13 cellular contexts compared by ENCODE assay signal in the genomic region with DNA sequence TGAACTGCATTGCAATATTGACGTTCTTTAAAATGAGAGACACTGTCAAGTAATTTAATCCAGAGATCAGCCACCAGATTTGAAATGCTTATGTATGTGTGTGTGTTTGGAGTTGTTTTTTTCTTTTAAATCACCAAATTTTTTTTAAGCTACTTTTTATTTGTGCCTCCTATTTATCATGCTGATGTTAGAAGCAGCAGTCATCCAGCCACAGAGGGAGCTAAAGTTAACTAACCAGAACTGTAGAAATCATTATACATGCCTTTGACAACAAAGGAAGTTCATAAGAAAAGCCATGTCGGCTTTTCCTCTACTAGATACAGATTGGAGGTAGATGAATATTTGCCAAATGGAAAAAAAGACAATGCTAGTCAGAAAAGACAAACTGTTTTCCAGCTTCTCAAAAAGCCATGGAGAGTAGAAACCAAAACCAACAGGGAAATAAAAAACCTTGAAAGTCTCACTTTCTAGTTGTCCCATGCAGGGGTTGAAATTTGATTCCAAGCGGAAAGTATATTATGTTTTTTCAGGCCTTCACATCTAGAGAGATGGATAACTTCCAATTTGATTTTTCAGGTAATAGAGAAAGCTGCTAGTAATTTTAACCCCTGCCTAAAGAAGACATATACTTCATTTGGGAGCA. TPM values are rescaled to one million over a fixed set of nuclear protein-coding genes. Genes with fewer than 3 reads are reported as not detected.
DNase-seq lines count a peak whose midpoint lies in the region; ATAC-seq, FAIRE-seq and TF ChIP-seq lines count a peak whose summit lies in the region.
"Had no signal": no experiment of that assay in that cellular context is flagged by ENCODE, and none has a peak within 500 bp of the region (broad histone marks: within the 10 kb centered on the region; RNA-seq: fewer than 3 reads in every experiment).

No MANE protein-coding gene starts in this region.

- H2AFZ ChIP-seq in GM23248 (no peak overlapping the region), keratinocyte (ENCODE audit: control insufficient read depth, low read length) (no peak overlapping the region)

- H4K20me1 ChIP-seq in GM23248 (ENCODE audit: insufficient read depth) (peaks cover 18% of the 10 kb centered on the region; the same call in 1 of the 2 replicates), keratinocyte (ENCODE audit: control insufficient read depth, extremely low read depth, insufficient read depth, low read length) (no peaks in the 10 kb centered on the region)

- no peak for ATAC-seq in CD4-positive, alpha-beta T cell (ENCODE audit: poor library complexity)
- no peak for ATAC-seq in GM18520 (IDR thresholded peaks at IDR 0.05; ENCODE audit: unreplicated experiment)
- ATAC-seq: stimulated activated memory B cell treated with anti-CD40 and anti-IgM and Interleukin-4, amounts not matched to agents 10 μg/mL and 1 μg/mL and 100 μg/mL, for 72 hours had no signal

- H3K4me1 Mint-ChIP-seq in CD4-positive, alpha-beta T cell (ENCODE audit: low read depth): peaks cover 72% of the 10 kb centered on the region

- FAIRE-seq in keratinocyte (lab: Jason Lieb, UNC): no peak
- no peak for FAIRE-seq in small intestine (lab: Jason Lieb, UNC)
- FAIRE-seq: bronchial epithelial cell had no signal

- no peaks in the 10 kb centered on the region; the same call in 1 of the 2 replicates for H3K9me2 ChIP-seq in GM23248 (ENCODE audit: insufficient read depth)

- H3K4me1 ChIP-seq in GM23248 (ENCODE audit: insufficient read depth) (peaks cover 44% of the 10 kb centered on the region), keratinocyte (ENCODE audit: control insufficient read depth, extremely low read depth, insufficient read depth, low read length) (peaks cover 9% of the 10 kb centered on the region), small intestine (ENCODE audit: control insufficient read depth in 2 of 2, insufficient read depth in 1 of 2, low read depth in 1 of 2, low read length in 1 of 2) (peaks cover 0 to 6% of the 10 kb centered on the region in 2 donors)

- no peak for TF ChIP-seq CTCF in CD4-positive, alpha-beta T cell (IDR thresholded peaks at IDR 0.05)
- TF ChIP-seq CTCF in keratinocyte (optimal IDR thresholded peaks at IDR 0.05 in 1 of 3, IDR thresholded peaks at IDR 0.05 in 1 of 3, conservative IDR thresholded peaks at IDR 0.05 in 1 of 3; ENCODE audit: extremely low read depth in 1 of 3, insufficient read depth in 2 of 3, low read length in 3 of 3): no peak

- POLR2A ChIA-PET in CD4-positive, alpha-beta T cell (lab: Charles Lee): interaction anchor here (0.8 to 8.0 kb wide), 3 partner anchors 11 to 38 kb away, joined by 3 to 63 read pairs (median 4); no protein-coding TSS in a partner anchor

- no peak overlapping the region for H3K9ac ChIP-seq in GM23248
- H3K9ac ChIP-seq in keratinocyte (ENCODE audit: control insufficient read depth, extremely low read depth, insufficient read depth, low read length): no peak overlapping the region

- H3K27me3 ChIP-seq in CD4-positive, alpha-beta T cell (ENCODE audit: control insufficient read depth, insufficient read depth, low read length): no peaks in the 10 kb centered on the region
- H3K27me3 ChIP-seq in GM23248 (replicated peaks; ENCODE audit: insufficient read depth): no peaks in the 10 kb centered on the region
- no peaks in the 10 kb centered on the region for H3K27me3 ChIP-seq in keratinocyte (ENCODE audit: control insufficient read depth, extremely low read depth, insufficient read depth, low read length)
- H3K27me3 ChIP-seq in small intestine (ENCODE audit: control insufficient read depth in 2 of 2, insufficient read depth in 2 of 2, low read length in 2 of 2): no peaks in the 10 kb centered on the region

- H3K27me3 Mint-ChIP-seq in CD4-positive, alpha-beta T cell: no peaks in the 10 kb centered on the region
- H3K27me3 Mint-ChIP-seq: activated B cell treated with CpG ODN at 0.5 μM for 24 hours; stimulated activated memory B cell treated with anti-CD40 and anti-IgM and Interleukin-4, amounts not matched to agents 10 μg/mL and 1 μg/mL and 100 μg/mL, for 72 hours had no signal

- H3K27ac ChIP-seq in CD4-positive, alpha-beta T cell (ENCODE audit: low read depth, low read length): no peak overlapping the region
- no peak overlapping the region for H3K27ac ChIP-seq in GM23248
- H3K27ac ChIP-seq in keratinocyte (ENCODE audit: control insufficient read depth, insufficient read depth, low read length): no peak overlapping the region
- peak overlapping the region in 1 of 2 donors; percentile 16 for H3K27ac ChIP-seq in small intestine (ENCODE audit: low read depth in 1 of 2, low read length in 1 of 2)

- H3K27ac Mint-ChIP-seq in CD4-positive, alpha-beta T cell: peak overlapping the region; percentile 1
- H3K27ac Mint-ChIP-seq: activated B cell treated with CpG ODN at 0.5 μM for 24 hours; activated T-helper 2 cell treated with anti-CD3 and anti-CD28 coated beads, Interferon-gamma antibody, Interleukin-2, Interleukin-4, amounts not matched to agents 10 μg/mL and 5 μg/mL and 100 μg/mL, durations not matched to agents 14 hours and 24 hours and 36 hours; stimulated activated memory B cell treated with anti-CD40 and anti-IgM and Interleukin-4, amounts not matched to agents 10 μg/mL and 1 μg/mL and 100 μg/mL, for 72 hours had no signal

- H3K36me3 Mint-ChIP-seq in CD4-positive, alpha-beta T cell (ENCODE audit: low read depth): peaks cover 11% of the 10 kb centered on the region

- CTCF ChIA-PET in CD4-positive, alpha-beta T cell (lab: Charles Lee): interaction anchor here (1.0 to 3.3 kb wide), 4 partner anchors 8 to 46 kb away, joined by 3 to 18 read pairs (median 5); no protein-coding TSS in a partner anchor

- H3K79me2 ChIP-seq in GM23248 (ENCODE audit: insufficient read depth) (peaks cover 96% of the 10 kb centered on the region), keratinocyte (ENCODE audit: control insufficient read depth, insufficient read depth, low read length) (peaks cover 44% of the 10 kb centered on the region)

- H3K4me3 Mint-ChIP-seq in CD4-positive, alpha-beta T cell: peak overlapping the region; percentile 22
- H3K4me3 Mint-ChIP-seq: activated B cell treated with CpG ODN at 0.5 μM for 24 hours; stimulated activated memory B cell treated with anti-CD40 and anti-IgM and Interleukin-4, amounts not matched to agents 10 μg/mL and 1 μg/mL and 100 μg/mL, for 72 hours had no signal

- H3K9me3 Mint-ChIP-seq in CD4-positive, alpha-beta T cell: no peaks in the 10 kb centered on the region
- H3K9me3 Mint-ChIP-seq: activated B cell treated with CpG ODN at 0.5 μM for 24 hours; activated T-helper 2 cell treated with anti-CD3 and anti-CD28 coated beads, Interferon-gamma antibody, Interleukin-2, Interleukin-4, amounts not matched to agents 10 μg/mL and 5 μg/mL and 100 μg/mL, durations not matched to agents 14 hours and 24 hours and 36 hours; stimulated activated memory B cell treated with anti-CD40 and anti-IgM and Interleukin-4, amounts not matched to agents 10 μg/mL and 1 μg/mL and 100 μg/mL, for 72 hours had no signal

- in situ Hi-C loops in GM23248 (cut with MboI): no loop called here

- intact Hi-C loops in CD4-positive, alpha-beta T cell (cut with DNase I, micrococcal nuclease): loop anchor here (2.0 to 10.0 kb wide), 4 partner anchors 26 to 1544 kb away; a partner anchor contains a TSS

- WGBS in GM23248 (ENCODE audit: low coverage in 1 of 2, low lambda C conversion rate in 2 of 2, missing lambda C conversion rate in 2 of 2), 2 experiments: 83 to 86% methylated on average over 3 of the region's 3 CpGs
- WGBS in small intestine, 3 donors: 70 to 78% (median 73%) methylated on average over 3 of the region's 3 CpGs

- dilution Hi-C loops in keratinocyte (cut with MboI; ENCODE audit: extremely low pct_ligation_motif_present, low sequenced_read_pairs): no loop called here

- no peaks in the 10 kb centered on the region for H3K9me3 ChIP-seq in CD4-positive, alpha-beta T cell (ENCODE audit: control insufficient read depth, low read length)
- H3K9me3 ChIP-seq in GM23248 (ENCODE audit: low read depth) (no peaks in the 10 kb centered on the region), keratinocyte (ENCODE audit: control insufficient read depth, low read depth, low read length) (no peaks in the 10 kb centered on the region), small intestine (ENCODE audit: control insufficient read depth, low read depth) (no peaks in the 10 kb centered on the region)

- H3K4me2 ChIP-seq in GM23248 (ENCODE audit: unreplicated experiment) (no peak overlapping the region), keratinocyte (ENCODE audit: control insufficient read depth, extremely low read depth, insufficient read depth, low read depth, low read length) (peak overlapping the region; percentile 6)

- H3K36me3 ChIP-seq in GM23248 (ENCODE audit: low read depth) (no peaks in the 10 kb centered on the region; the same call in 1 of the 2 replicates), keratinocyte (ENCODE audit: control insufficient read depth in 2 of 2, extremely low read depth in 1 of 2, insufficient read depth in 2 of 2, low read length in 2 of 2) (no peaks in the 10 kb centered on the region), small intestine (ENCODE audit: control insufficient read depth in 2 of 2, insufficient read depth in 2 of 2, low read length in 2 of 2) (no peaks in the 10 kb centered on the region)

- H3K9me1 ChIP-seq in keratinocyte (ENCODE audit: control insufficient read depth, extremely low read depth, insufficient read depth, low read length): no peaks in the 10 kb centered on the region

- no peak for DNase-seq in CD4-positive, alpha-beta T cell
- peak; percentile 40 for DNase-seq in GM23248
- DNase-seq in OCI-M1 (lab: John Stamatoyannopoulos, UW): peak; percentile 75
- DNase-seq in keratinocyte (ENCODE audit: low read depth, low spot score): no peak
- no peak for DNase-seq in UCSD-AML1 (lab: John Stamatoyannopoulos, UW; ENCODE audit: unreplicated experiment)
- no peak for DNase-seq in small intestine
- no peak for DNase-seq in HPDE6-E6E7 (ENCODE audit: extremely low spot score)
- DNase-seq: activated B cell treated with CpG ODN at 0.5 μM for 24 hours, NCI-H2081 had no signal

- no peak overlapping the region for H3K4me3 ChIP-seq in GM23248
- H3K4me3 ChIP-seq in keratinocyte (ENCODE audit: control insufficient read depth in 2 of 3, extremely low read depth in 1 of 3, insufficient read depth in 2 of 3, low read depth in 1 of 3, low read length in 3 of 3): no peak overlapping the region
- H3K4me3 ChIP-seq in small intestine (ENCODE audit: low read depth in 1 of 2, low read length in 2 of 2): no peak overlapping the region

- peaks cover 9% of the 10 kb centered on the region for H3F3A ChIP-seq in GM23248 (ENCODE audit: insufficient read depth)

RNA-seq across cellular contexts. Expression of a gene that starts 4.5 kb away (rescaled TPM):
- total RNA-seq in CD4-positive, alpha-beta T cell: 1 to 10 TPM; 7.0 to 7.9 TPM
- total RNA-seq in GM23248 (2014; rRNA removed; shearing (Covaris generic)): 24.2 and 30.6 TPM in 2 replicates
- 7.9 and 10.7 TPM in 2 replicates for polyA plus RNA-seq in GM23248 (2016; fragmentation: Nextera tagmentation; extraction: Ambion mirVana)
- 2.2 to 4.1 TPM (median 3.0 TPM) in 3 replicates for polyA plus RNA-seq in keratinocyte
- polyA plus RNA-seq in keratinocyte (2011; ENCODE audit: low read depth): 4.8 TPM
- 2.1 and 2.9 TPM in 2 replicates for polyA plus RNA-seq in keratinocyte (2011; cell fraction: cytosol; rRNA removed)
- 3.1 and 4.3 TPM in 2 replicates for polyA plus RNA-seq in keratinocyte (2011; cell fraction: nucleus; rRNA removed)
- 4.9 and 5.4 TPM in 2 replicates for polyA plus RNA-seq in keratinocyte (2012; ENCODE audit: low replicate concordance)
- 1.6 to 6.1 TPM (median 2.9 TPM) in 3 replicates for polyA minus RNA-seq in keratinocyte
- 5.2 TPM for polyA minus RNA-seq in keratinocyte (2011; cell fraction: cytosol; rRNA and poly(A)+ RNA removed)
- polyA minus RNA-seq in keratinocyte (2011; cell fraction: nucleus; rRNA and poly(A)+ RNA removed): 5.6 and 9.9 TPM in 2 replicates
- polyA plus RNA-seq in small intestine: 1 to 10 TPM; 4.8 to 9.6 (median 7.0) TPM

RNA-seq across cellular contexts. Expression of a gene that starts 7.3 kb away (rescaled TPM):
- total RNA-seq in CD4-positive, alpha-beta T cell: 1 to 10 TPM; 1.5 TPM
- 13.0 and 16.3 TPM in 2 replicates for total RNA-seq in GM23248 (2014; rRNA removed; shearing (Covaris generic))
- polyA plus RNA-seq in GM23248 (2016; fragmentation: Nextera tagmentation; extraction: Ambion mirVana) (3.4 and 3.5 TPM in 2 replicates), keratinocyte (0.69 to 1.5 TPM (median 1.3 TPM) in 3 replicates), small intestine (1 to 10 TPM; 4.6 to 8.3 (median 7.6) TPM)
- polyA plus RNA-seq in keratinocyte (2011; ENCODE audit: low read depth): 1.7 TPM
- 0.53 and 0.91 TPM in 2 replicates for polyA plus RNA-seq in keratinocyte (2011; cell fraction: cytosol; rRNA removed)
- polyA plus RNA-seq in keratinocyte (2011; cell fraction: nucleus; rRNA removed): 3.2 and 4.5 TPM in 2 replicates
- polyA plus RNA-seq in keratinocyte (2012; ENCODE audit: low replicate concordance): 1.3 and 4.8 TPM in 2 replicates
- 0.59 to 2.9 TPM (median 2.5 TPM) in 3 replicates for polyA minus RNA-seq in keratinocyte
- polyA minus RNA-seq in keratinocyte (2011; cell fraction: cytosol; rRNA and poly(A)+ RNA removed): 1.5 TPM
- 2.0 and 5.0 TPM in 2 replicates for polyA minus RNA-seq in keratinocyte (2011; cell fraction: nucleus; rRNA and poly(A)+ RNA removed)

RNA-seq across cellular contexts. Expression of a gene that starts 56.6 kb away (rescaled TPM):
- total RNA-seq in CD4-positive, alpha-beta T cell: 1 to 10 TPM; 7.2 to 7.4 TPM
- total RNA-seq in GM23248 (2014; rRNA removed; shearing (Covaris generic)): 10.4 and 16.0 TPM in 2 replicates
- polyA plus RNA-seq in GM23248 (2016; fragmentation: Nextera tagmentation; extraction: Ambion mirVana) (42.3 and 45.5 TPM in 2 replicates), keratinocyte (34.3 to 65.6 TPM (median 35.6 TPM) in 3 replicates), small intestine (100 to 1,000 TPM; 273 to 884 (median 819) TPM)
- polyA plus RNA-seq in keratinocyte (2011; ENCODE audit: low read depth): 15.8 TPM
- 51.0 and 53.1 TPM in 2 replicates for polyA plus RNA-seq in keratinocyte (2011; cell fraction: cytosol; rRNA removed)
- 17.1 and 26.2 TPM in 2 replicates for polyA plus RNA-seq in keratinocyte (2011; cell fraction: nucleus; rRNA removed)
- 43.3 and 61.3 TPM in 2 replicates for polyA plus RNA-seq in keratinocyte (2012; ENCODE audit: low replicate concordance)
- polyA minus RNA-seq in keratinocyte: 18.4 to 53.5 TPM (median 48.4 TPM) in 3 replicates
- polyA minus RNA-seq in keratinocyte (2011; cell fraction: cytosol; rRNA and poly(A)+ RNA removed): 40.1 TPM
- 7.8 and 9.0 TPM in 2 replicates for polyA minus RNA-seq in keratinocyte (2011; cell fraction: nucleus; rRNA and poly(A)+ RNA removed)

Comparison
In these comparisons a context has a peak if more than half of its experiments do, and no peak if none do; other contexts are left out.
1. DNase-seq: peak in GM23248 (single experiment) and OCI-M1 (single experiment); none in CD4-positive, alpha-beta T cell (0 of 10), keratinocyte (single experiment), UCSD-AML1 (single experiment), small intestine (single experiment) and HPDE6-E6E7 (single experiment).